Comparison of ENCODE assay signal across 28 cellular contexts in genomic region chr9:91958179-91958578, GRCh38. TPM values are rescaled to one million over a fixed set of nuclear protein-coding genes. Genes with fewer than 3 reads are reported as not detected.
"Had no signal": no experiment of that assay in that cellular context is flagged by ENCODE, and none has a peak within 500 bp of the region (broad histone marks: within the 10 kb centered on the region; RNA-seq: fewer than 3 reads in every experiment).

No MANE protein-coding gene starts in this region.

- H3K27me3 ChIP-seq: hepatocyte, pancreas, tibial nerve, upper lobe of left lung, uterus had no signal

- H3K27ac ChIP-seq: esophagus squamous epithelium, hepatocyte, left lung, neutrophil, pancreas, skin epidermis, spleen, thoracic aorta, tibial nerve, upper lobe of left lung, uterus had no signal

- H3K4me3 Mint-ChIP-seq: effector memory CD8-positive, alpha-beta T cell; memory B cell; natural killer cell; neural crest cell; stimulated activated memory B cell treated with anti-CD40 and anti-IgM and Interleukin-4, amounts not matched to agents 10 μg/mL and 1 μg/mL and 100 μg/mL, for 72 hours had no signal

- H3K4me3 ChIP-seq: esophagus squamous epithelium, hepatocyte, left lung, lung, pancreas, skin epidermis, spleen, thoracic aorta, tibial nerve, upper lobe of left lung, uterus had no signal

- H3K36me3 ChIP-seq: esophagus squamous epithelium, left lung, neutrophil, pancreas, spleen, thoracic aorta, tibial nerve, upper lobe of left lung, uterus had no signal

- H3K27ac Mint-ChIP-seq: effector memory CD8-positive, alpha-beta T cell; memory B cell; natural killer cell; stimulated activated memory B cell treated with anti-CD40 and anti-IgM and Interleukin-4, amounts not matched to agents 10 μg/mL and 1 μg/mL and 100 μg/mL, for 72 hours had no signal

- H3K9me3 Mint-ChIP-seq: natural killer cell had no signal

- ATAC-seq: effector memory CD8-positive, alpha-beta T cell; left lung; stimulated activated naive CD8-positive, alpha-beta T cell treated with anti-CD3 and anti-CD28 coated beads, Interleukin-15, Interleukin-2, amounts not matched to agents 100 U/mL and 50 U/mL, for 24 hours had no signal

- DNase-seq: cortex of kidney; effector memory CD8-positive, alpha-beta T cell; erythroblast; esophagus squamous epithelium; head of caudate nucleus; kidney; left lung; natural killer cell; pancreas; retina; spleen; stimulated activated CD4-positive, alpha-beta T cell treated with anti-CD3 and anti-CD28 coated beads, Interleukin-4, amount 100 ng/mL, for 4 hours; stimulated activated naive CD8-positive, alpha-beta T cell treated with anti-CD3 and anti-CD28 coated beads, Interleukin-15, Interleukin-2, amounts not matched to agents 100 U/mL and 50 U/mL, for 24 hours; substantia nigra; upper lobe of left lung; uterus had no signal

- H3K9me3 ChIP-seq: neutrophil, pancreas, uterus had no signal

- H3K36me3 Mint-ChIP-seq: memory B cell; natural killer cell; stimulated activated memory B cell treated with anti-CD40 and anti-IgM and Interleukin-4, amounts not matched to agents 10 μg/mL and 1 μg/mL and 100 μg/mL, for 72 hours had no signal

- H3K4me1 ChIP-seq: pancreas, spleen, tibial nerve, uterus had no signal

RNA-seq across cellular contexts. Expression of gene ROR2, which starts 8.2 kb away (rescaled TPM):
- total RNA-seq: dermis microvascular lymphatic vessel endothelial cell, mononuclear cell, pulmonary artery endothelial cell had no signal
